1 cellular context compared by ENCODE assay signal in genomic region chr2:97676620-97677019, GRCh38.
TF ChIP-seq lines count a peak whose summit lies in the region.

No MANE protein-coding gene starts in this region.

TF ChIP-seq in endothelial cell of umbilical vein, 7 proteins besides CTCF, POLR2A, EP300 and RAD21:
- no peak for TF ChIP-seq EZH2 (IDR thresholded peaks at IDR 0.05; ENCODE audit: borderline replicate concordance, low read depth, low read length, severe bottlenecking)
- TF ChIP-seq POLR2AphosphoS5 (IDR thresholded peaks at IDR 0.05; ENCODE audit: insufficient read depth, low read depth, low read length) = no peak
- TF ChIP-seq JUN (IDR thresholded peaks at IDR 0.05; ENCODE audit: borderline replicate concordance, insufficient read depth, insufficient read length, low read depth) = no peak
- no peak for TF ChIP-seq GATA2 (IDR thresholded peaks at IDR 0.05; ENCODE audit: insufficient read depth, insufficient read length, low read depth, low read length)
- no peak for TF ChIP-seq FOS (IDR thresholded peaks at IDR 0.05; ENCODE audit: borderline replicate concordance, insufficient read depth, low read length)
- TF ChIP-seq MYC (IDR thresholded peaks at IDR 0.05; ENCODE audit: low read depth, low read length) = no peak
- TF ChIP-seq, protein P1, sequence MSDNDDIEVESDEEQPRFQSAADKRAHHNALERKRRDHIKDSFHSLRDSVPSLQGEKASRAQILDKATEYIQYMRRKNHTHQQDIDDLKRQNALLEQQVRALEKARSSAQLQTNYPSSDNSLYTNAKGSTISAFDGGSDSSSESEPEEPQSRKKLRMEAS (IDR thresholded peaks at IDR 0.05; ENCODE audit: insufficient read depth, insufficient read length) = no peak
